Comparison of ENCODE assay signal across 21 cellular contexts in the genomic region with DNA sequence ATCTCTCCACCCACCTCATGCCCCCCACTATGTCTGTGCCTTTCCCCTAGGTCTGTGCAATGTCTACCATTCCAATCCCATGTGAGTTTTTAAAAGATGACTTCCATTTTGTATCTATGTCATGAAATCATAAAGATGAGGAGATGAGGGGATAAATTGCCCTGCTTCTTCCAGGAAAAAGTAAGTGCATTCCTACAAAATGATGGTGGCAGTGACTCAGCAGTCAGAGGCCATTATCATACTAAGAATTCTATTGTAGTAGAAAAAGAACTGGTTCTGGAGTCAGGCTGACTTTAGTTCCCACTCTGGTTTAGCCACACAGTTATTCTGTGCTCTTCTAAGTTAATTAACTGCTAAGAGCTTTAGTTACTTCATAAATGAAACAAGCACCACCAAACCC.
DNase-seq lines count a peak whose midpoint lies in the region; ATAC-seq, FAIRE-seq and TF ChIP-seq lines count a peak whose summit lies in the region.
"Had no signal": no experiment of that assay in that cellular context is flagged by ENCODE, and none has a peak within 500 bp of the region (broad histone marks: within the 10 kb centered on the region; RNA-seq: fewer than 3 reads in every experiment).

No MANE protein-coding gene starts in this region.

- peaks cover 22% of the 10 kb centered on the region for H3K9me3 Mint-ChIP-seq in MCF 10A (ENCODE audit: unreplicated experiment)

- no peak overlapping the region for H2AFZ ChIP-seq in mammary epithelial cell (ENCODE audit: low read depth, low read length)

- H3K4me3 ChIP-seq in mammary epithelial cell (replicated peaks in 1 of 3; ENCODE audit: insufficient read depth in 1 of 3, low read depth in 2 of 3, low read length in 3 of 3), result no peak overlapping the region
- H3K4me3 ChIP-seq: MG63, SK-N-MC had no signal

- H3K36me3 ChIP-seq in mammary epithelial cell (ENCODE audit: insufficient read depth, low read length), result no peaks in the 10 kb centered on the region
- H3K36me3 ChIP-seq: MG63 had no signal

- H3K4me2 ChIP-seq in mammary epithelial cell (ENCODE audit: insufficient read depth, low read depth, low read length), result no peak overlapping the region

- no peak overlapping the region for H3K4me3 Mint-ChIP-seq in MCF 10A (ENCODE audit: unreplicated experiment)
- H3K4me3 Mint-ChIP-seq: H9 had no signal

- in situ Hi-C loops in mammary epithelial cell (cut with MboI; ENCODE audit: low sequenced_read_pairs in 2 of 2), result no loop called here

- H3K36me3 Mint-ChIP-seq in MCF 10A (ENCODE audit: insufficient read depth, unreplicated experiment), result no peaks in the 10 kb centered on the region

- FAIRE-seq in urothelium cell line (lab: Jason Lieb, UNC), result no peak

- POLR2A ChIA-PET in MCF 10A (lab: Yijun Ruan, JAX), result no interaction called here

- CTCF ChIA-PET in mammary epithelial cell (lab: Charles Lee; ENCODE audit: low non-redundant PET), result no interaction called here
- CTCF ChIA-PET in MCF 10A (lab: Yijun Ruan, JAX), result interaction anchor here (0.7 to 1.0 kb wide), 2 partner anchors 46 to 60 kb away, joined by 3 read pairs; no protein-coding TSS in a partner anchor

- BruUV-seq in mammary epithelial cell (replicated peaks; lab: Mats Ljungman, UMichigan) (no TSS peak), MCF 10A (replicated peaks; lab: Mats Ljungman, UMichigan) (no TSS peak)

- dilution Hi-C loops in mammary epithelial cell (cut with HindIII; ENCODE audit: low sequenced_read_pairs), result no loop called here

- TF ChIP-seq CTCF in mammary epithelial cell (conservative IDR thresholded peaks at IDR 0.05 in 1 of 2, IDR thresholded peaks at IDR 0.05 in 1 of 2; ENCODE audit: extremely low read depth in 1 of 2, insufficient read depth in 1 of 2, low read depth in 1 of 2, low read length in 2 of 2), result no peak
- TF ChIP-seq CTCF in MCF 10A (IDR thresholded peaks at IDR 0.05; ENCODE audit: unreplicated experiment), result no peak
- no peak for TF ChIP-seq CTCF in foreskin keratinocyte (conservative IDR thresholded peaks at IDR 0.05)

- H3K27me3 Mint-ChIP-seq in MCF 10A (ENCODE audit: insufficient read depth, unreplicated experiment), result no peaks in the 10 kb centered on the region

- H3K4me1 Mint-ChIP-seq in MCF 10A (ENCODE audit: insufficient read depth, unreplicated experiment), result no peaks in the 10 kb centered on the region

- H3K27ac ChIP-seq in mammary epithelial cell (ENCODE audit: insufficient read depth, low read depth, low read length) (no peak overlapping the region), foreskin keratinocyte (no peak overlapping the region)
- H3K27ac ChIP-seq: SK-N-MC had no signal

- no peaks in the 10 kb centered on the region for H3K9me3 ChIP-seq in mammary epithelial cell (replicated peaks; ENCODE audit: insufficient read depth, low read length)
- H3K9me3 ChIP-seq: MG63 had no signal

- DNase-seq in mammary epithelial cell (peak; percentile 2), MCF 10A (ENCODE audit: unreplicated experiment) (no peak), M059J (ENCODE audit: low read depth) (peak; percentile 18), foreskin keratinocyte (peak in 1 of 2 donors; percentile 23), urothelium cell line (ENCODE audit: low spot score) (peak; percentile 9), left lobe of liver (ENCODE audit: low spot score) (no peak), HK-2 (ENCODE audit: unreplicated experiment) (no peak), SHP77 (lab: John Stamatoyannopoulos, UW) (no peak)
- DNase-seq: 8988T, C1 segment of cervical spinal cord, DND-41, GF-D8, H9, KG1, MG63, NCI-H1092, NCI-H146, NCI-H2081 treated with DMSO at 0.1 percent for 48 hours, NCI-H510A treated with DMSO at 0.1 percent for 48 hours, NCI-H82 had no signal

- no peaks in the 10 kb centered on the region for H3K27me3 ChIP-seq in mammary epithelial cell (ENCODE audit: insufficient read depth, low read length)
- H3K27me3 ChIP-seq in foreskin keratinocyte, result no peaks in the 10 kb centered on the region

- H3K79me2 ChIP-seq in mammary epithelial cell (ENCODE audit: insufficient read depth, low read length), result no peaks in the 10 kb centered on the region

- H3K4me1 ChIP-seq in mammary epithelial cell (ENCODE audit: insufficient read depth, low read length) (no peaks in the 10 kb centered on the region), foreskin keratinocyte (no peaks in the 10 kb centered on the region)

- ATAC-seq in foreskin keratinocyte (peak; percentile 35), left lobe of liver (no peak)

- intact Hi-C loops in mammary epithelial cell (cut with micrococcal nuclease) (no loop called here), MCF 10A (cut with micrococcal nuclease) (no loop called here)

- no peaks in the 10 kb centered on the region for H4K20me1 ChIP-seq in mammary epithelial cell (ENCODE audit: insufficient read depth, low read length)

- no peak overlapping the region for H3K9ac ChIP-seq in mammary epithelial cell (ENCODE audit: insufficient read depth, low read length)

- no peak overlapping the region for H3K27ac Mint-ChIP-seq in MCF 10A (ENCODE audit: low read depth, unreplicated experiment)

Comparison
In these comparisons a context has a peak if more than half of its experiments do, and no peak if none do; other contexts are left out.
1. DNase-seq: peak in mammary epithelial cell (single experiment), M059J (single experiment) and urothelium cell line (single experiment); none in MCF 10A (single experiment), left lobe of liver (single experiment), HK-2 (single experiment) and SHP77 (0 of 2).